In the genomic region with DNA sequence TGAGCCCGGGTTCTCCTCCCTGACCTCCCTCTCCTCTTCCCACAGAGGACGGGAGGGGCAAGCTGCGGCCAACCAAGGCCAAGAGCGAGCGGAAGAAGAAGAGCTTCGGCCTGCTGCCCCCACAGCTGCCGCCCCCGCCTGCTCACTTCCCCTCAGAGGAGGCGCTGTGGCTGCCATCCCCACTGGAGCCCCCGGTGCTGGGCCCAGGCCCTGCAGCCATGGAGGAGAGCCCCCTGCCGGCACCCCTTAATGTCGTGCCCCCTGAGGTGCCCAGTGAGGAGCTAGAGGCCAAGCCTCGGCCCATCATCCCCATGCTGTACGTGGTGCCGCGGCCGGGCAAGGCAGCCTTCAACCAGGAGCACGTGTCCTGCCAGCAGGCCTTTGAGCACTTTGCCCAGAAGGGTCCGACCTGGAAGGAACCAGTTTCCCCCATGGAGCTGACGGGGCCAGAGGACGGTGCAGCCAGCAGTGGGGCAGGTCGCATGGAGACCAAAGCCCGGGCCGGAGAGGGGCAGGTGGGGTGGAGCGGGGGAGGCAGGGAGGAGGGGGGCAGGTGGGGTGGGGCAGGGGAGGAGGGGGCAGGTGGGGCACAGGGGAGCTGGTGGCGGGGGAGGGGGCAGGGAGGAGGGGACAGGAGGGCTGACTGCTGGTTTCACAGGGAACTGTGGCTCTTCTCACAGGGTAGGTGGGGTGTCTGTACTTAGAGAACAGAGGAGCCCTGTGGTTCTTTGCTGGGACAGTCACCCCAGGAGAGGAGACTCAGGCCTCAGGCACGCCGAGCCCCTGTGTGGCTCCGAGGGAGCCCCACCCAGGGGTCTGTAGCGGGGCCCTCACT, we compare ENCODE assay signal across 8 cellular contexts.
DNase-seq lines count a peak whose midpoint lies in the region; ATAC-seq and TF ChIP-seq lines count a peak whose summit lies in the region.

No MANE protein-coding gene starts in this region.

- H3K4me3 ChIP-seq in GM12875 (ENCODE audit: low read depth, low read length) (peak overlapping the region; percentile 69), NB4 (ENCODE audit: low read depth, low read length) (no peak overlapping the region), mesenchymal stem cell (ENCODE audit: insufficient read depth in 1 of 2, low read depth in 1 of 2, low read length in 2 of 2) (no peak overlapping the region), uterus (no peak overlapping the region)

- H2BK12ac ChIP-seq in mesenchymal stem cell (ENCODE audit: low read length in 2 of 2) = no peak overlapping the region

- intact Hi-C loops in uterus (cut with DNase I; ENCODE audit: low total_unique reads) = no loop called here

- DNase-seq in NB4 (ENCODE audit: low read depth) = peak; percentile 71
- DNase-seq in mesenchymal stem cell = no peak
- no peak for DNase-seq in uterus
- DNase-seq in GOT3 (lab: John Stamatoyannopoulos, UW) = no peak
- no peak for DNase-seq in cerebellar cortex (ENCODE audit: low spot score)
- no peak for DNase-seq in central memory CD4-positive, alpha-beta T cell

- H3K23ac ChIP-seq in mesenchymal stem cell (ENCODE audit: low read length in 2 of 2) = peak overlapping the region in 1 of 2 experiments; percentile 3

- WGBS in mesenchymal stem cell = 91% methylated on average over 24 of the region's 30 CpGs

- peak; percentile 34 for TF ChIP-seq CTCF in GM12875 (IDR thresholded peaks at IDR 0.05; ENCODE audit: borderline replicate concordance, insufficient read depth, low read depth, low read length)
- peak; percentile 29 for TF ChIP-seq CTCF in NB4 (IDR thresholded peaks at IDR 0.05; ENCODE audit: low read depth, low read length)
- no peak for TF ChIP-seq CTCF in uterus (IDR thresholded peaks at IDR 0.05)

- no peak overlapping the region for H4K8ac ChIP-seq in mesenchymal stem cell (ENCODE audit: low read length)

- no peak overlapping the region for H3K4me2 ChIP-seq in mesenchymal stem cell (ENCODE audit: low read length, poor library complexity, severe bottlenecking)

- H2AK5ac ChIP-seq in mesenchymal stem cell (ENCODE audit: low read length, severe bottlenecking) = no peak overlapping the region

- H3K14ac ChIP-seq in mesenchymal stem cell (ENCODE audit: low read length in 2 of 2) = no peak overlapping the region

- H2BK5ac ChIP-seq in mesenchymal stem cell (ENCODE audit: low read depth, low read length, poor library complexity, severe bottlenecking) = no peak overlapping the region

- peak; percentile 49 for ATAC-seq in GM21528 (IDR thresholded peaks at IDR 0.05; ENCODE audit: low FRiP score, unreplicated experiment)

- H3K9me3 ChIP-seq in mesenchymal stem cell (ENCODE audit: control insufficient read depth, low read length) (no peaks in the 10 kb centered on the region), uterus (no peaks in the 10 kb centered on the region)

- peak overlapping the region; percentile 84 for H2BK15ac ChIP-seq in mesenchymal stem cell (ENCODE audit: low read depth, poor library complexity, severe bottlenecking)

- no peak overlapping the region for H2BK120ac ChIP-seq in mesenchymal stem cell (ENCODE audit: low read depth, low read length)

- H3K4ac ChIP-seq in mesenchymal stem cell (ENCODE audit: low read depth in 1 of 2, low read length in 2 of 2) = no peak overlapping the region

- H3K36me3 ChIP-seq in mesenchymal stem cell (ENCODE audit: control insufficient read depth in 1 of 2, insufficient read depth in 2 of 2, low read depth in 1 of 2, low read length in 2 of 2) (peaks cover 29 to 82% of the 10 kb centered on the region in 2 experiments), uterus (no peaks in the 10 kb centered on the region)

- no peak overlapping the region for H3K9ac ChIP-seq in mesenchymal stem cell (ENCODE audit: low read length)

- H2AFZ ChIP-seq in mesenchymal stem cell (ENCODE audit: low read depth, low read length) = no peak overlapping the region

- H4K91ac ChIP-seq in mesenchymal stem cell (ENCODE audit: low read length) = peak overlapping the region; percentile 53

- peak overlapping the region in 1 of 2 experiments; percentile 1 for H3K18ac ChIP-seq in mesenchymal stem cell (ENCODE audit: low read depth in 1 of 2, low read length in 2 of 2)

- H3K27ac ChIP-seq in mesenchymal stem cell (ENCODE audit: low read length, poor library complexity, severe bottlenecking) = no peak overlapping the region
- no peak overlapping the region for H3K27ac ChIP-seq in uterus

- H3K79me1 ChIP-seq in mesenchymal stem cell (replicated peaks; ENCODE audit: low read length, poor library complexity, severe bottlenecking) = peaks cover 11% of the 10 kb centered on the region

- TF ChIP-seq POLR2A in NB4 (IDR thresholded peaks at IDR 0.05; ENCODE audit: extremely low read depth, insufficient read length) (no peak), uterus (IDR thresholded peaks at IDR 0.05) (no peak)

- no peaks in the 10 kb centered on the region for H3K27me3 ChIP-seq in mesenchymal stem cell (ENCODE audit: control insufficient read depth in 1 of 2, insufficient read depth in 1 of 2, low read length in 2 of 2)
- no peaks in the 10 kb centered on the region for H3K27me3 ChIP-seq in uterus

- H3K4me1 ChIP-seq in mesenchymal stem cell (ENCODE audit: control insufficient read depth, insufficient read depth, low read depth, low read length) = peaks cover 31% of the 10 kb centered on the region
- H3K4me1 ChIP-seq in uterus = peaks cover 2 to 9% of the 10 kb centered on the region in 2 donors

Comparison
In these comparisons a context has a peak if more than half of its experiments do, and no peak if none do; other contexts are left out.
1. CTCF ChIP-seq: peak in GM12875 (single experiment) and NB4 (single experiment); none in uterus (0 of 4).